Comparison of ENCODE assay signal across 15 cellular contexts in the genomic region with DNA sequence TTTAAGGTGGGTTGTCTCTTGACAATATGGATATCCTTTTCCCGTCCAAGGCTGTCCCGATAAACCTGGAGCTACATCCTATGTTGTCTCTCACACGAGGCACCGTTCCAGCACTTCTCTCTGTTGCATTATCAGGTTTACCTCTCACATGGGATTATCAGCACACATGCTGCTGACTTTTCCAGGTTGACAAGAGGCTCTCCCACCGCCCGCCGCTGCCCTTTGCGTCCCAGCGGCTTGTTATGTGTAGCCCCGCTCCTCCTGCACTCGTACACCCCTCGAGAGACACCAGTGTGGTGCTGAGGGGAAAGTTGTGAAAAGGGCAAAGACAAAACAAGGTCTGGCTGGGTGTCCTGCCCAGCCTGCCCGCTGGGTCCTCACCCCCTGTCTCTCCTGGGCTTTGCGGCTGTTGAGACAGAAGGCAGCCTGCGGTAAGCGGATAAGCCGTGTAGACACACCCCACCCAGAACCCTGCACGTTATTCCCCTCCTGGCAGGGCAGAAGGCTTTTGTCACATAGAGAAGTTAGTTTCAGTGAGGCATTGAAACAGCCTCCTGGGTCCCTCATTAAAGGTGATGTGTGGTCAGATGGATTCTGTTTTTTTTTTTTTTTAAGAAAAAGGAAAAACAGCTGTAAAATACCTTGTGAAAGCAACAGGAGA.
"Had no signal": no experiment of that assay in that cellular context is flagged by ENCODE, and none has a peak within 500 bp of the region (broad histone marks: within the 10 kb centered on the region; RNA-seq: fewer than 3 reads in every experiment).

No MANE protein-coding gene starts in this region.

- ATAC-seq: activated CD8-positive, alpha-beta memory T cell treated with anti-CD3 and anti-CD28 coated beads, Interleukin-2, amount 10 ng/mL, durations not matched to agents 7 days and 5 days; activated naive CD4-positive, alpha-beta T cell treated with anti-CD3 and anti-CD28 coated beads, Interleukin-2, amount 50 U/mL, for 72 hours; esophagus mucosa; pancreas had no signal

- H3K4me3 ChIP-seq: left ventricle myocardium inferior, pancreas, thyroid gland had no signal

- H3K9me3 Mint-ChIP-seq: activated CD4-positive, alpha-beta memory T cell treated with anti-CD3 and anti-CD28 coated beads for 36 hours; activated naive CD4-positive, alpha-beta T cell treated with anti-CD3 and anti-CD28 coated beads, Interleukin-2, amount 50 U/mL, for 72 hours; naive B cell had no signal

- FAIRE-seq: colon, endometrium, pancreas had no signal

- DNase-seq: activated CD4-positive, alpha-beta memory T cell treated with anti-CD3 and anti-CD28 coated beads for 36 hours; activated CD8-positive, alpha-beta memory T cell treated with anti-CD3 and anti-CD28 coated beads, Interleukin-2, amount 10 ng/mL, durations not matched to agents 7 days and 5 days; activated effector memory CD4-positive, alpha-beta T cell treated with Interleukin-2 at 50 U/mL for 16 hours; activated T-cell treated with anti-CD3 and anti-CD28 coated beads, Interleukin-2, amount 50 U/mL, for 1 hour; caudate nucleus; hypothalamus; left ventricle myocardium inferior; naive B cell; pancreas; stimulated activated CD4-positive, alpha-beta T cell treated with anti-CD3 and anti-CD28 coated beads, Interleukin-2, amount 100 ng/mL, for 24 hours; thyroid gland had no signal

- H3K9me3 ChIP-seq: left ventricle myocardium inferior, pancreas, thyroid gland had no signal

- H3K4me1 Mint-ChIP-seq: activated CD8-positive, alpha-beta memory T cell treated with anti-CD3 and anti-CD28 coated beads, Interleukin-2, amount 10 ng/mL, durations not matched to agents 7 days and 5 days; naive B cell had no signal

- H3K27ac Mint-ChIP-seq: activated CD4-positive, alpha-beta memory T cell treated with anti-CD3 and anti-CD28 coated beads for 36 hours; activated CD8-positive, alpha-beta memory T cell treated with anti-CD3 and anti-CD28 coated beads, Interleukin-2, amount 10 ng/mL, durations not matched to agents 7 days and 5 days; naive B cell had no signal

- H3K27me3 ChIP-seq: pancreas, thyroid gland had no signal

- H3K27me3 Mint-ChIP-seq: activated CD4-positive, alpha-beta memory T cell treated with anti-CD3 and anti-CD28 coated beads for 36 hours; activated CD8-positive, alpha-beta memory T cell treated with anti-CD3 and anti-CD28 coated beads, Interleukin-2, amount 10 ng/mL, durations not matched to agents 7 days and 5 days; naive B cell had no signal

- H3K4me3 Mint-ChIP-seq: activated CD4-positive, alpha-beta memory T cell treated with anti-CD3 and anti-CD28 coated beads for 36 hours; activated CD8-positive, alpha-beta memory T cell treated with anti-CD3 and anti-CD28 coated beads, Interleukin-2, amount 10 ng/mL, durations not matched to agents 7 days and 5 days; naive B cell had no signal

- H3K4me1 ChIP-seq: left ventricle myocardium inferior, pancreas, thyroid gland had no signal

- H3K27ac ChIP-seq: left ventricle myocardium inferior, pancreas, thyroid gland had no signal
